ENCODE assay signal across 2 cellular contexts in the genomic region with DNA sequence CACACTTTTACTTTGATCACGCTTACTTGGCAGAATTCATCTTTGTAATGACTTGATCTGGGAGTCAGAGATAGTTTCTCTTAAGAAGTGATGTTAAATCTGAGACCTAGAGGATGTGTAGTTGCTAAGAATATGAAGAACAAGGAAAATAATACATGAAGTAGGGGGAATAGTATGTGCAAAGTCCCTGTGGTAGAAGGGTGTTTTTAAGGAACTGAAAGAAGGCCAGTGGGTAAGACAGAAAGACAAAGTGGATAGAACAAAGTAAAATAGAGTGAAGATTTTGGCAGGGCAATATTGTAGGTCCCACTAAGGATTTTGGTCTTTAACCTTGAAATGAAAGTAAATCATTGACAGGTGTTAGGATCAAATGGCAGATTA.
TF ChIP-seq lines count a peak whose summit lies in the region.

No MANE protein-coding gene starts in this region.

TF ChIP-seq in HepG2, 621 proteins besides CTCF, POLR2A, EP300 and RAD21:
- TF ChIP-seq YEATS2 (CRISPR knock-in tag; IDR thresholded peaks at IDR 0.05; ENCODE audit: borderline replicate concordance) (no peak), ZBTB8A (CRISPR knock-in tag; IDR thresholded peaks at IDR 0.05; ENCODE audit: borderline replicate concordance, low read depth) (no peak), MAFK (conservative IDR thresholded peaks at IDR 0.05 in 1 of 2, IDR thresholded peaks at IDR 0.05 in 1 of 2; ENCODE audit: low read length in 2 of 2) (peak; percentile 12 to 38; a peak in 1 of 4 replicates)

TF ChIP-seq in HEK293, 187 proteins besides CTCF, POLR2A, EP300 and RAD21:
- TF ChIP-seq ZNF623 (tag by site-specific recombination; IDR thresholded peaks at IDR 0.05), result peak; percentile 90
- no peak for TF ChIP-seq ZNF112 (tag by site-specific recombination; IDR thresholded peaks at IDR 0.05)
- no peak for TF ChIP-seq ZNF214 (tag by site-specific recombination; IDR thresholded peaks at IDR 0.05; ENCODE audit: borderline replicate concordance)
- TF ChIP-seq KLF16 (tag by site-specific recombination; IDR thresholded peaks at IDR 0.05), result no peak
- no peak for TF ChIP-seq ZNF776 (tag by site-specific recombination; IDR thresholded peaks at IDR 0.05; ENCODE audit: borderline replicate concordance)
- no peak for TF ChIP-seq ZNF76 (tag by site-specific recombination; IDR thresholded peaks at IDR 0.05; ENCODE audit: borderline replicate concordance, low read depth)
- TF ChIP-seq ZNF704 (tag by site-specific recombination; IDR thresholded peaks at IDR 0.05), result no peak
- no peak for TF ChIP-seq ZNF701 (tag by site-specific recombination; IDR thresholded peaks at IDR 0.05)
- TF ChIP-seq ZNF555 (tag by site-specific recombination; conservative IDR thresholded peaks at IDR 0.05), result no peak
